Comparison of ENCODE assay signal across 19 cellular contexts in the genomic region with DNA sequence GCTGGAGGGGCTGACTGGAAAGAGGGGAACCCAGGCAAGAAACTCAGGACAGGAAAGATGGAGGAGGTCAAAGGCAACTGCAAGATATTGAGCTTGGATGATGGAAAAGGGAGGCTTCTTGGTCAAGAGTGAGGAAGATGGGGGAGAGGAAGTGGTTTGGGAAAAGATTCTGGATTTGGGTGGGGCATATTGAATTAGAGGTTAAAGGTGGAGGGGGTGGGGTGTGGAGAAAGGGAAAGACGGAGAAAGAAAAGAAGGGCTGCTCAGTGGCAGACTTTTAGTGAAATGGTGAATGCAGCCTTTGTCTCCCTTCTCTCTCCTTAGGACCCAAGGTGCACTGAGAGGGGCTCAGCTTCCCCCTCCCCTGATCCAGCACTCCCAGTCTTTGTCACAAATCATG. TPM values are rescaled to one million over a fixed set of nuclear protein-coding genes. Genes with fewer than 3 reads are reported as not detected.
"Had no signal": no experiment of that assay in that cellular context is flagged by ENCODE, and none has a peak within 500 bp of the region (broad histone marks: within the 10 kb centered on the region; RNA-seq: fewer than 3 reads in every experiment).

No MANE protein-coding gene starts in this region.

- H3K27me3 ChIP-seq: adrenal gland, ovary, testis, uterus had no signal

- DNase-seq: activated CD4-positive, alpha-beta T cell treated with anti-CD3 and anti-CD28 coated beads for 48 hours; activated naive CD4-positive, alpha-beta T cell treated with anti-CD3 and anti-CD28 coated beads, Interleukin-2, amount 10 ng/mL, durations not matched to agents 7 days and 5 days; central memory CD4-positive, alpha-beta T cell; cortex of kidney; effector memory CD8-positive, alpha-beta T cell; erythroblast; glutamatergic neuron; immature natural killer cell; ovary; stimulated activated CD4-positive, alpha-beta T cell treated with anti-CD3 and anti-CD28 coated beads, Interleukin-15, amount 100 ng/mL, for 24 hours; stimulated activated CD4-positive, alpha-beta T cell treated with anti-CD3 and anti-CD28 coated beads, Interleukin-4, amount 100 ng/mL, for 24 hours; T1000; testis; uterus; WERI-Rb-1 had no signal

- H3K36me3 ChIP-seq: adrenal gland, ovary, uterus, WERI-Rb-1 had no signal

- ATAC-seq: activated T-helper 17 cell treated with anti-CD3 and anti-CD28 coated beads, Interleukin-2, amount 50 U/mL, for 72 hours; effector memory CD8-positive, alpha-beta T cell; T-cell had no signal

- H3K4me3 ChIP-seq: adrenal gland, ovary, testis, uterus had no signal

- H3K9me3 ChIP-seq: adrenal gland, ovary, testis, uterus had no signal

- H3K4me1 ChIP-seq: adrenal gland, testis, uterus had no signal

- H3K27ac ChIP-seq: adrenal gland, ovary, testis, uterus, WERI-Rb-1 had no signal

RNA-seq across cellular contexts. Expression of a gene that starts 0.7 kb away (rescaled TPM):
- total RNA-seq: activated T-helper 17 cell treated with anti-CD3 and anti-CD28 coated beads, Interleukin-2, amount 50 U/mL, for 72 hours; renal cortical epithelial cell had no signal
- polyA plus RNA-seq: immature natural killer cell, ovary had no signal
